38 cellular contexts compared by ENCODE assay signal in genomic region chr16:57912529-57913260, GRCh38. TPM values are rescaled to one million over a fixed set of nuclear protein-coding genes. Genes with fewer than 3 reads are reported as not detected.
"Had no signal": no experiment of that assay in that cellular context is flagged by ENCODE, and none has a peak within 500 bp of the region (broad histone marks: within the 10 kb centered on the region; RNA-seq: fewer than 3 reads in every experiment).

No MANE protein-coding gene starts in this region.

- H3K4me1 Mint-ChIP-seq: activated CD4-positive, alpha-beta T cell treated with anti-CD3 and anti-CD28 coated beads, Interleukin-2, amount 10 ng/mL, durations not matched to agents 24 days and 14 days; activated naive CD4-positive, alpha-beta T cell treated with anti-CD3 and anti-CD28 coated beads, Interleukin-2, amount 10 ng/mL, durations not matched to agents 7 days and 5 days; activated naive CD8-positive, alpha-beta T cell treated with anti-CD3 and anti-CD28 coated beads, Interleukin-2, amount 10 ng/mL, durations not matched to agents 7 days and 5 days; brain had no signal

- H3K27ac ChIP-seq: ascending aorta, parathyroid adenoma, psoas muscle, tibial nerve, uterus, WERI-Rb-1 had no signal

- H3K27me3 ChIP-seq: ascending aorta, tibial nerve, uterus had no signal

- H3K4me2 ChIP-seq: smooth muscle cell had no signal

- H3K4me3 ChIP-seq: ascending aorta, psoas muscle, smooth muscle cell, tibial nerve, uterus had no signal

- H3K4me3 Mint-ChIP-seq: activated CD4-positive, alpha-beta memory T cell treated with anti-CD3 and anti-CD28 coated beads for 36 hours; activated CD4-positive, alpha-beta T cell treated with anti-CD3 and anti-CD28 coated beads, Interleukin-2, amount 10 ng/mL, durations not matched to agents 24 days and 14 days; activated naive CD4-positive, alpha-beta T cell treated with anti-CD3 and anti-CD28 coated beads, Interleukin-2, amount 10 ng/mL, durations not matched to agents 7 days and 5 days; activated naive CD8-positive, alpha-beta T cell treated with anti-CD3 and anti-CD28 coated beads, Interleukin-2, amount 10 ng/mL, durations not matched to agents 7 days and 5 days; activated T-cell treated with anti-CD3 and anti-CD28 coated beads, Interleukin-2, amount 50 U/mL, for 24 hours; brain; effector memory CD8-positive, alpha-beta T cell; mesothelial cell of epicardium; naive B cell; nephron progenitor cell; T-helper 1 cell treated with Interleukin-12 subunit alpha and Interleukin-12 subunit beta and Interleukin-4 antibody, amounts not matched to agents 30 μg/mL and 1 μg/mL, for 36 hours had no signal

- FAIRE-seq: endothelial cell of umbilical vein, keratinocyte, TTC549 had no signal

- H3K36me3 Mint-ChIP-seq: activated CD4-positive, alpha-beta memory T cell treated with anti-CD3 and anti-CD28 coated beads for 36 hours; activated naive CD4-positive, alpha-beta T cell treated with anti-CD3 and anti-CD28 coated beads, Interleukin-2, amount 10 ng/mL, durations not matched to agents 7 days and 5 days; activated naive CD8-positive, alpha-beta T cell treated with anti-CD3 and anti-CD28 coated beads, Interleukin-2, amount 10 ng/mL, durations not matched to agents 7 days and 5 days; brain; mesothelial cell of epicardium; naive B cell had no signal

- H3K9me3 ChIP-seq: ascending aorta, psoas muscle, tibial nerve, uterus had no signal

- H3K9ac ChIP-seq: parathyroid adenoma had no signal

- H3K27me3 Mint-ChIP-seq: activated CD4-positive, alpha-beta memory T cell treated with anti-CD3 and anti-CD28 coated beads for 36 hours; activated CD4-positive, alpha-beta T cell treated with anti-CD3 and anti-CD28 coated beads, Interleukin-2, amount 10 ng/mL, durations not matched to agents 24 days and 14 days; activated T-cell treated with anti-CD3 and anti-CD28 coated beads, Interleukin-2, amount 50 U/mL, for 24 hours had no signal

- H3K79me2 ChIP-seq: parathyroid adenoma had no signal

- DNase-seq: activated CD4-positive, alpha-beta memory T cell treated with anti-CD3 and anti-CD28 coated beads for 36 hours; activated CD4-positive, alpha-beta T cell treated with anti-CD3 and anti-CD28 coated beads, Interleukin-2, amount 10 ng/mL, durations not matched to agents 24 days and 14 days; activated CD4-positive, CD25-positive, alpha-beta regulatory T cell treated with anti-CD3 and anti-CD28 coated beads, Interleukin-2, amount 50 U/mL, for 72 hours; activated CD8-positive, alpha-beta memory T cell treated with anti-CD3 and anti-CD28 coated beads, Interleukin-2, amount 50 U/mL, for 48 hours; activated gamma-delta T cell; activated naive CD4-positive, alpha-beta T cell treated with anti-CD3 and anti-CD28 coated beads, Interleukin-2, amount 10 ng/mL, durations not matched to agents 7 days and 5 days; activated naive CD8-positive, alpha-beta T cell treated with anti-CD3 and anti-CD28 coated beads, Interleukin-2, amount 10 ng/mL, durations not matched to agents 7 days and 5 days; activated T-cell treated with anti-CD3 and anti-CD28 coated beads, Interleukin-2, amount 50 U/mL, for 24 hours; caudate nucleus; cortex of kidney; effector memory CD8-positive, alpha-beta T cell; head of caudate nucleus; hippocampal formation; left cardiac atrium; left ventricle myocardium superior; mammary epithelial cell; naive B cell; nephron progenitor cell; nucleus accumbens; psoas muscle; stimulated activated CD4-positive, alpha-beta T cell treated with anti-CD3 and anti-CD28 coated beads, Interleukin-1b, Interleukin-23, amount 100 ng/mL, for 48 hours; stimulated activated naive CD4-positive, alpha-beta T cell; T-helper 9 cell; uterus; WERI-Rb-1 had no signal

- H3K36me3 ChIP-seq: ascending aorta, tibial nerve, uterus, WERI-Rb-1 had no signal

- H3K4me1 ChIP-seq: ascending aorta, parathyroid adenoma, psoas muscle, tibial nerve, uterus had no signal

- H3K9me3 Mint-ChIP-seq: activated CD4-positive, alpha-beta memory T cell treated with anti-CD3 and anti-CD28 coated beads for 36 hours; activated CD4-positive, alpha-beta T cell treated with anti-CD3 and anti-CD28 coated beads, Interleukin-2, amount 10 ng/mL, durations not matched to agents 24 days and 14 days; activated naive CD4-positive, alpha-beta T cell treated with anti-CD3 and anti-CD28 coated beads, Interleukin-2, amount 10 ng/mL, durations not matched to agents 7 days and 5 days; activated naive CD8-positive, alpha-beta T cell treated with anti-CD3 and anti-CD28 coated beads, Interleukin-2, amount 10 ng/mL, durations not matched to agents 7 days and 5 days; activated T-cell treated with anti-CD3 and anti-CD28 coated beads, Interleukin-2, amount 50 U/mL, for 24 hours; effector memory CD8-positive, alpha-beta T cell; mesothelial cell of epicardium; nephron progenitor cell; T-helper 1 cell treated with Interleukin-12 subunit alpha and Interleukin-12 subunit beta and Interleukin-4 antibody, amounts not matched to agents 30 μg/mL and 1 μg/mL, for 36 hours had no signal

- H2AFZ ChIP-seq: parathyroid adenoma had no signal

- ATAC-seq: effector memory CD8-positive, alpha-beta T cell; left cardiac atrium; left ventricle myocardium superior; psoas muscle had no signal

- H3K27ac Mint-ChIP-seq: activated CD4-positive, alpha-beta memory T cell treated with anti-CD3 and anti-CD28 coated beads for 36 hours; activated CD4-positive, alpha-beta T cell treated with anti-CD3 and anti-CD28 coated beads, Interleukin-2, amount 10 ng/mL, durations not matched to agents 24 days and 14 days; activated naive CD4-positive, alpha-beta T cell treated with anti-CD3 and anti-CD28 coated beads, Interleukin-2, amount 10 ng/mL, durations not matched to agents 7 days and 5 days; activated naive CD8-positive, alpha-beta T cell treated with anti-CD3 and anti-CD28 coated beads, Interleukin-2, amount 10 ng/mL, durations not matched to agents 7 days and 5 days; activated T-cell treated with anti-CD3 and anti-CD28 coated beads, Interleukin-2, amount 50 U/mL, for 24 hours; mesothelial cell of epicardium; nephron progenitor cell; T-helper 1 cell treated with Interleukin-12 subunit alpha and Interleukin-12 subunit beta and Interleukin-4 antibody, amounts not matched to agents 30 μg/mL and 1 μg/mL, for 36 hours had no signal

RNA-seq across cellular contexts. Expression of gene CNGB1, which starts 58.2 kb away (rescaled TPM):
- total RNA-seq: activated CD4-positive, alpha-beta memory T cell treated with anti-CD3 and anti-CD28 coated beads for 36 hours; activated CD4-positive, alpha-beta T cell treated with anti-CD3 and anti-CD28 coated beads, Interleukin-2, amount 10 ng/mL, durations not matched to agents 24 days and 14 days; activated naive CD8-positive, alpha-beta T cell treated with anti-CD3 and anti-CD28 coated beads, Interleukin-2, amount 10 ng/mL, durations not matched to agents 7 days and 5 days; ascending aorta; chondrocyte; endothelial cell of umbilical vein; fibroblast of lung; fibroblast of villous mesenchyme; left cardiac atrium; left ventricle myocardium superior; psoas muscle; smooth muscle cell; tibial nerve; uterus had no signal
- polyA plus RNA-seq: endothelial cell of umbilical vein, fibroblast of lung, psoas muscle, smooth muscle cell had no signal
